Comparison of ENCODE assay signal across 1 cellular context in genomic region chr19:5131866-5132561, GRCh38.
TF ChIP-seq lines count a peak whose summit lies in the region.

No MANE protein-coding gene starts in this region.

TF ChIP-seq in GM23338, 12 proteins besides CTCF, POLR2A, EP300 and RAD21 (continued from another document):
- TF ChIP-seq ZNF462 (CRISPR knock-in tag; IDR thresholded peaks at IDR 0.05) = no peak
- no peak for TF ChIP-seq POLR2AphosphoS5 (IDR thresholded peaks at IDR 0.05; ENCODE audit: low read depth)
- no peak for TF ChIP-seq ZNF114 (CRISPR knock-in tag; IDR thresholded peaks at IDR 0.05)
